9 cellular contexts compared by ENCODE assay signal in the genomic region with DNA sequence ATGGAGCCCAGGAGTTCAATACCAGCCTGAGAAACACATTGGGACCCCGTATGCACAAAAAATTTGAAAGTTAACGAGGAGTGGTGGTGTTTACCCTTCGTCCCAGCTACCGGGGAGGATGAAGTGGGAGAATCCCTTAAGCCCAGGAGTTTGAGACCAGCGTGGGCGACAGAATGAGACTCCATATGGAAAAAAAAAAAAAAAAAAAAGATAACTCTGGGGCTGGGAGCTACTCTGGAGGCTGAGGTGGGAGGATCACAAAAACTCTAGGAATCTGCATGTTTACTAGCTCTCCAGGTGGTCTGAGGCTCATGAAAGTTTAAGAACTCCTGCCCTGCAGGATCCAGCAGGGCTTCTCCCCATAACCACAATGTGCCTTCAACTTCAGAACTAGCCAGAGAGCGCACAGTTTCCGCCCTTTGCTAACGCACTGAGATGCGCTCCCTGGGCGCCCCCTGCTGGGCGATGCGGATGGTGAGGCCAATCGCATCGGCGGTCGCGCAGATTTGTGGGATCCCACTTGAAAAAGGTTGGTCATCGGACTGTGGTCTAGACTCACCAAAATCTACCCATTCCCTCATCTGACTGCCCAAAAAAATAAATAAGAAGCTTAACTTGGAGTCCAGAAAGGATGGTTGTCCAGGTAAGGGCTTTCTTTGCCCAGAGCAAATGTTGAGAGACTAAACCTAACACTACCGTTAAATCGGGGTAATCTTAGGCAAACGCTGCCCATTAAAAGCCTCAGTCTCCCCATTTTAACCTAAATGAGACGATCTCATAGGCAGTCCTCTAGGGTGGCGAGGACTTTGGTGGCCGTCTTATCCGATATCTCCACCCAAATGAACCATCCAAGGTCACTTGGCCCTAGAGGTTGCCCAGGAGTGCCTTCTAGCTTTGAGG. TPM values are rescaled to one million over a fixed set of nuclear protein-coding genes. Genes with fewer than 3 reads are reported as not detected.
DNase-seq lines count a peak whose midpoint lies in the region; FAIRE-seq and TF ChIP-seq lines count a peak whose summit lies in the region.
"Had no signal": no experiment of that assay in that cellular context is flagged by ENCODE, and none has a peak within 500 bp of the region (broad histone marks: within the 10 kb centered on the region; RNA-seq: fewer than 3 reads in every experiment).

No MANE protein-coding gene starts in this region.

- H3K27ac ChIP-seq in osteoblast (ENCODE audit: low read depth, low read length) (no peak overlapping the region), tibial artery (no peak overlapping the region)

- no peak for FAIRE-seq in HTR-8/SVneo (lab: Jason Lieb, UNC)

- H4K20me1 ChIP-seq in osteoblast (ENCODE audit: insufficient read depth, low read length), result no peaks in the 10 kb centered on the region

- H3K36me3 ChIP-seq in osteoblast (ENCODE audit: insufficient read depth, low read length) (no peaks in the 10 kb centered on the region), tibial artery (no peaks in the 10 kb centered on the region)

- DNase-seq in DMS153 treated with DMSO at 0.1 percent for 48 hours (lab: John Stamatoyannopoulos, UW; ENCODE audit: unreplicated experiment), result peak; percentile 79
- peak; percentile 70 for DNase-seq in HTR-8/SVneo (ENCODE audit: insufficient read length, low spot score)
- DNase-seq in SIG-M5 treated with dmso at 0.1 percent for 504 hours (lab: John Stamatoyannopoulos, UW; ENCODE audit: unreplicated experiment), result peak; percentile 78
- peak; percentile 74 for DNase-seq in activated T-helper 9 cell treated with anti-CD3 and anti-CD28 coated beads, Interleukin-2, amount 50 U/mL, for 16 hours (ENCODE audit: low read depth)
- DNase-seq in foreskin melanocyte, result peak; percentile 53
- peak; percentile 96 for DNase-seq in osteoblast (ENCODE audit: insufficient read length, low spot score, missing footprints)
- peak; percentile 74 to 78 for DNase-seq in tibial artery
- DNase-seq in NCI-H1048 (lab: John Stamatoyannopoulos, UW), result no peak

- H3K4me1 ChIP-seq in osteoblast (ENCODE audit: insufficient read depth, low read length), result no peaks in the 10 kb centered on the region
- H3K4me1 ChIP-seq in tibial artery, result peaks cover 0 to 12% (median 8%) of the 10 kb centered on the region in 4 donors

- H2AFZ ChIP-seq in osteoblast (ENCODE audit: low read length), result no peak overlapping the region

- H3K9me3 ChIP-seq in osteoblast (ENCODE audit: low read depth, low read length) (no peaks in the 10 kb centered on the region), tibial artery (no peaks in the 10 kb centered on the region)

- H3K4me2 ChIP-seq in osteoblast (ENCODE audit: insufficient read depth, low read length), result no peak overlapping the region

- H3K79me2 ChIP-seq in osteoblast (ENCODE audit: insufficient read depth, low read length), result no peaks in the 10 kb centered on the region

- H3K4me3 ChIP-seq in osteoblast (ENCODE audit: insufficient read depth, low read length) (no peak overlapping the region), tibial artery (no peak overlapping the region)

- TF ChIP-seq CTCF in osteoblast (IDR thresholded peaks at IDR 0.05; ENCODE audit: extremely low read depth, low read depth, low read length) (peak; percentile 98), tibial artery (IDR thresholded peaks at IDR 0.05) (peak; percentile 73 to 83)

- H3K27me3 ChIP-seq in osteoblast (ENCODE audit: insufficient read depth, low read length) (peaks cover 44% of the 10 kb centered on the region), tibial artery (peaks cover 0 to 79% of the 10 kb centered on the region in 2 donors)

- intact Hi-C loops in tibial artery (cut with DNase I; ENCODE audit: low total_unique reads), result no loop called here

RNA-seq across cellular contexts. Expression of gene ZNF683, which starts 8.8 kb away (rescaled TPM):
- not detected in 2 replicates for total RNA-seq in osteoblast

RNA-seq across cellular contexts. Expression of gene CRYBG2, which starts 9.9 kb away (rescaled TPM):
- total RNA-seq in osteoblast, result not detected in 2 replicates

RNA-seq across cellular contexts. Expression of gene CD52, which starts 46.0 kb away (rescaled TPM):
- not detected in 2 replicates for total RNA-seq in osteoblast

RNA-seq across cellular contexts. Expression of gene LIN28A, which starts 46.8 kb away (rescaled TPM):
- not detected in 2 replicates for total RNA-seq in osteoblast
- total RNA-seq: activated CD8-positive, alpha-beta memory T cell treated with anti-CD3 and anti-CD28 coated beads for 36 hours had no signal

RNA-seq across cellular contexts. Expression of gene UBXN11, which starts 57.4 kb away (rescaled TPM):
- total RNA-seq in osteoblast, result 5.8 and 6.2 TPM in 2 replicates
